11 cellular contexts compared by ENCODE assay signal in the genomic region with DNA sequence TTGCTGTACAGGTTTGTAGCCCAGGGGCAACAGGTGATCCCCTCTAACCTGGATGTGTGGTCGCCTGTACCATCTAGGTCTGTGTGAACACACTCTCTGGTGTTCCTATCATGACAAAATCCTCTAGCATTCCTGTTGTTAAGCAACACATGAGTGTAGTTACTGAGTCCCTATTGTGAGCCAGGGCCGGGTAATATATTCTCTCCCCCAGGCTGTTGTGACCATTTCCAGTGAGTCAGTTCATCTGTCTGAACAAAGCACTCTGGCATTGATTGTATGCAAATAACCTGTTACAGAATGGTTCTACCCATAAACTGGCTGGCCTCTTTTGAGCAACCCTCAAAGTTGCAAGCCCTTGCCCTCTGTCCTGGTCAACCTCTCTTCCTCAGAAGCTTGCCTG. TPM values are rescaled to one million over a fixed set of nuclear protein-coding genes. Genes with fewer than 3 reads are reported as not detected.
DNase-seq lines count a peak whose midpoint lies in the region; ATAC-seq, FAIRE-seq and TF ChIP-seq lines count a peak whose summit lies in the region.
"Had no signal": no experiment of that assay in that cellular context is flagged by ENCODE, and none has a peak within 500 bp of the region (broad histone marks: within the 10 kb centered on the region; RNA-seq: fewer than 3 reads in every experiment).

No MANE protein-coding gene starts in this region.

- H4K91ac ChIP-seq in H1 (replicated peaks; ENCODE audit: insufficient read length, low read length), result no peak overlapping the region

- H3K4me2 ChIP-seq in H1 (ENCODE audit: insufficient read depth in 1 of 2, low read depth in 2 of 2, low read length in 2 of 2), result no peak overlapping the region

- no peak overlapping the region for H2BK12ac ChIP-seq in H1 (ENCODE audit: low read depth, low read length)

- POLR2A ChIA-PET in BJ (lab: Charles Lee), result no interaction called here
- POLR2A ChIA-PET in H1 (lab: Charles Lee; ENCODE audit: partially characterized antibody), result interaction anchor here (4.9 kb wide), 1 partner anchor 14 kb away, joined by 55 read pairs; no protein-coding TSS in a partner anchor
- POLR2A ChIA-PET in GM10248 (lab: Yijun Ruan, JAX), result no interaction called here

- CTCF ChIA-PET in BJ (lab: Yijun Ruan, JAX), result interaction anchor here (0.7 to 1.6 kb wide), 4 partner anchors 28 to 162 kb away, joined by 3 to 7 read pairs (median 4); no protein-coding TSS in a partner anchor
- CTCF ChIA-PET in H1 (lab: Charles Lee; ENCODE audit: partially characterized antibody), result interaction anchor here (0.7 to 5.2 kb wide), 4 partner anchors 9 to 161 kb away, joined by 3 to 32 read pairs (median 4); no protein-coding TSS in a partner anchor
- CTCF ChIA-PET in GM10248 (lab: Yijun Ruan, JAX), result interaction anchor here (1.0 to 6.9 kb wide), 6 partner anchors 8 to 300 kb away, joined by 3 to 67 read pairs (median 6); partner anchors contain the start of genes HTD2 and RPP14

- peaks cover 7 to 9% of the 10 kb centered on the region in 2 experiments for H4K20me1 ChIP-seq in H1 (replicated peaks in 1 of 2; ENCODE audit: control insufficient read depth in 1 of 2, insufficient read depth in 2 of 2, low read length in 2 of 2)

- ATAC-seq in GM19397 (IDR thresholded peaks at IDR 0.05; ENCODE audit: unreplicated experiment), result no peak

- no peak for FAIRE-seq in H1 (lab: Jason Lieb, UNC)
- FAIRE-seq: GM12891 had no signal

- H3K56ac ChIP-seq in H1 (replicated peaks; ENCODE audit: insufficient read length, low read depth, low read length), result no peak overlapping the region

- DNase-seq in BJ (ENCODE audit: low read depth) (peak; percentile 29), M059J (ENCODE audit: low read depth) (peak; percentile 89), H1 (ENCODE audit: low read depth in 1 of 2, low spot score in 2 of 2) (no peak), kidney tubule cell (ENCODE audit: low spot score) (peak; percentile 95), NCI-H345 (lab: John Stamatoyannopoulos, UW) (no peak), GM10248 (ENCODE audit: extremely low spot score) (no peak)
- DNase-seq in activated naive CD4-positive, alpha-beta T cell treated with anti-CD3 and anti-CD28 coated beads, Interleukin-2, amount 50 U/mL, for 16 hours, result no peak
- DNase-seq: activated CD8-positive, alpha-beta memory T cell treated with anti-CD3 and anti-CD28 coated beads, Interleukin-2, amount 50 U/mL, for 4 hours; CD8-positive, alpha-beta memory T cell had no signal

- no peak for TF ChIP-seq RAD21 in H1 (IDR thresholded peaks at IDR 0.05 in 1 of 2, conservative IDR thresholded peaks at IDR 0.05 in 1 of 2; ENCODE audit: low read depth in 2 of 2, low read length in 2 of 2)

- peaks cover 5% of the 10 kb centered on the region; the same call in 1 of the 2 replicates for H3K79me1 ChIP-seq in H1 (ENCODE audit: low read depth, low read length)

- H3K9ac ChIP-seq in H1 (replicated peaks in 1 of 4; ENCODE audit: extremely low read depth in 1 of 4, low read depth in 3 of 4, low read length in 3 of 4), result no peak overlapping the region

- no peak overlapping the region for H3K14ac ChIP-seq in H1 (ENCODE audit: insufficient read length)

- no peak for TF ChIP-seq POLR2A in H1 (IDR thresholded peaks at IDR 0.05; ENCODE audit: control extremely low read depth in 1 of 2, low read depth in 2 of 2, low read length in 2 of 2)

- no peak overlapping the region for H4K8ac ChIP-seq in H1 (ENCODE audit: extremely low read depth, insufficient read depth, low read length)

- no peak overlapping the region for H4K5ac ChIP-seq in H1 (ENCODE audit: insufficient read length, low read depth, low read length)

- H2BK5ac ChIP-seq in H1 (ENCODE audit: low read depth, low read length), result no peak overlapping the region

- H2BK20ac ChIP-seq in H1 (ENCODE audit: low read length), result no peak overlapping the region

- H3K23ac ChIP-seq in H1 (ENCODE audit: insufficient read length), result no peak overlapping the region

- H3K27ac ChIP-seq in H1 (ENCODE audit: low read depth, low read length), result no peak overlapping the region

- no peak overlapping the region for H3K4ac ChIP-seq in H1 (replicated peaks; ENCODE audit: insufficient read length, low read depth, low read length)

- no peak for TF ChIP-seq EP300 in H1 (IDR thresholded peaks at IDR 0.05; ENCODE audit: borderline replicate concordance in 1 of 2, low read depth in 2 of 2, low read length in 2 of 2)

- H3K4me3 ChIP-seq in BJ (ENCODE audit: low read depth, low read length), result no peak overlapping the region
- no peak overlapping the region for H3K4me3 ChIP-seq in H1 (ENCODE audit: extremely low read depth in 1 of 4, insufficient read depth in 2 of 4, low read depth in 3 of 4, low read length in 4 of 4)

- H3K18ac ChIP-seq in H1 (ENCODE audit: extremely low read depth, low read length), result no peak overlapping the region

- H3K36me3 ChIP-seq in BJ (ENCODE audit: control insufficient read depth, insufficient read depth, low read length) (no peaks in the 10 kb centered on the region), H1 (ENCODE audit: control insufficient read depth in 2 of 4, insufficient read depth in 4 of 4, low read length in 3 of 4) (no peaks in the 10 kb centered on the region)

- no peak overlapping the region for H2AK5ac ChIP-seq in H1 (ENCODE audit: low read depth, low read length)

- 94% methylated on average over 2 of the region's 2 CpGs; no CpG with 5 or more reads in 1 of the 2 experiments for WGBS in H1 (ENCODE audit: extremely low coverage in 1 of 2, insufficient coverage in 1 of 2, insufficient read length in 1 of 2, insufficient replicate concordance in 2 of 2, low coverage in 1 of 2, low lambda C conversion rate in 2 of 2, missing lambda C conversion rate in 1 of 2), 2 experiments

- TF ChIP-seq CTCF in BJ (IDR thresholded peaks at IDR 0.05; ENCODE audit: insufficient read depth, low read depth, low read length), result no peak
- TF ChIP-seq CTCF in H1 (IDR thresholded peaks at IDR 0.05; ENCODE audit: control extremely low read depth in 1 of 3, insufficient read depth in 1 of 3, low read depth in 1 of 3, low read length in 3 of 3), result no peak
- no peak for TF ChIP-seq CTCF in GM10248 (IDR thresholded peaks at IDR 0.05; ENCODE audit: control extremely low read depth, extremely low read depth, low read depth, missing control alignments)

- no peak overlapping the region for H2BK120ac ChIP-seq in H1 (replicated peaks; ENCODE audit: low read depth, low read length)

- no peaks in the 10 kb centered on the region for H3K27me3 ChIP-seq in BJ (ENCODE audit: control insufficient read depth, insufficient read depth, low read length)
- no peaks in the 10 kb centered on the region for H3K27me3 ChIP-seq in H1 (replicated peaks in 1 of 4; ENCODE audit: control insufficient read depth in 3 of 4, extremely low read depth in 1 of 4, insufficient read depth in 3 of 4, low read length in 3 of 4)

- peaks cover 2 to 18% (median 5%) of the 10 kb centered on the region in 4 experiments; a peak in 6 of 7 replicates for H3K4me1 ChIP-seq in H1 (replicated peaks in 1 of 4; ENCODE audit: control insufficient read depth in 3 of 4, insufficient read depth in 4 of 4, low read length in 3 of 4)

- peak overlapping the region; percentile 92; the same call in 1 of the 2 replicates for H2BK15ac ChIP-seq in H1 (ENCODE audit: low read length)

- H3K9me3 ChIP-seq in H1 (ENCODE audit: insufficient read depth in 2 of 2, low read depth in 1 of 2, low read length in 1 of 2), result no peaks in the 10 kb centered on the region

- peaks cover 12% of the 10 kb centered on the region; the same call in 1 of the 2 replicates for H3K23me2 ChIP-seq in H1 (ENCODE audit: low read depth, low read length)

- no peak overlapping the region for H2AFZ ChIP-seq in H1 (ENCODE audit: low read length)

- H3K79me2 ChIP-seq in H1 (ENCODE audit: control insufficient read depth in 1 of 2, insufficient read depth in 2 of 2, low read length in 2 of 2), result peaks cover 10 to 24% of the 10 kb centered on the region in 2 experiments

TF ChIP-seq in H1, 55 proteins besides CTCF, POLR2A, EP300 and RAD21 (continues in another document):
- TF ChIP-seq CHD2 (IDR thresholded peaks at IDR 0.05; ENCODE audit: low read length), result no peak
- no peak for TF ChIP-seq TCF12 (IDR thresholded peaks at IDR 0.05; ENCODE audit: low read depth, low read length)
- TF ChIP-seq E2F6 (IDR thresholded peaks at IDR 0.05), result no peak
- TF ChIP-seq ATF3 (IDR thresholded peaks at IDR 0.05; ENCODE audit: insufficient read depth, low read depth, low read length), result no peak
- TF ChIP-seq, protein P1, sequence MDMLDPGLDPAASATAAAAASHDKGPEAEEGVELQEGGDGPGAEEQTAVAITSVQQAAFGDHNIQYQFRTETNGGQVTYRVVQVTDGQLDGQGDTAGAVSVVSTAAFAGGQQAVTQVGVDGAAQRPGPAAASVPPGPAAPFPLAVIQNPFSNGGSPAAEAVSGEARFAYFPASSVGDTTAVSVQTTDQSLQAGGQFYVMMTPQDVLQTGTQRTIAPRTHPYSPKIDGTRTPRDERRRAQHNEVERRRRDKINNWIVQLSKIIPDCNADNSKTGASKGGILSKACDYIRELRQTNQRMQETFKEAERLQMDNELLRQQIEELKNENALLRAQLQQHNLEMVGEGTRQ (IDR thresholded peaks at IDR 0.05; ENCODE audit: low read length), result no peak
- TF ChIP-seq GABPA (IDR thresholded peaks at IDR 0.05; ENCODE audit: borderline replicate concordance, insufficient read depth, low read length), result no peak

RNA-seq across cellular contexts. Expression of gene FLNB, which starts 2.6 kb away (rescaled TPM):
- polyA plus RNA-seq in BJ (2011; rRNA removed) (73.7 and 111 TPM in 2 replicates), H1 (2011; rRNA removed) (72.2 and 72.3 TPM in 2 replicates)
- 166 and 189 TPM in 2 replicates for polyA minus RNA-seq in BJ (2011; rRNA and poly(A)+ RNA removed)
- 65.0 and 130 TPM in 2 replicates for total RNA-seq in M059J (2014; rRNA removed; shearing (Covaris generic))
- 118 and 122 TPM in 2 replicates for total RNA-seq in H1 (2021; fragmentation: NEBNext Ultra II Directional; extraction: Animal tissue kit (Norgen Biotek cat#: 25700))
- 53.0 TPM for polyA plus RNA-seq in H1 (2011; cell fraction: cytosol; rRNA removed)
- 599 TPM for polyA plus RNA-seq in H1 (2011; cell fraction: nucleus; rRNA removed)
- polyA plus RNA-seq in H1 (2012, experiment 1 of 2), result 82.4 to 123 TPM (median 108 TPM) in 4 replicates
- polyA plus RNA-seq in H1 (2012, experiment 2 of 2), result 47.2 TPM
- 96.1 TPM for polyA plus RNA-seq in H1 (2013, experiment 1 of 2)
- 85.9 TPM for polyA plus RNA-seq in H1 (2013, experiment 2 of 2)
- polyA minus RNA-seq in H1 (2011; rRNA and poly(A)+ RNA removed), result 249 and 262 TPM in 2 replicates
- polyA minus RNA-seq in H1 (2011; cell fraction: cytosol; rRNA and poly(A)+ RNA removed), result 121 TPM
- 391 TPM for polyA minus RNA-seq in H1 (2011; cell fraction: nucleus; rRNA and poly(A)+ RNA removed)

Comparison
In these comparisons a context has a peak if more than half of its experiments do, and no peak if none do; other contexts are left out.
1. DNase-seq: peak in BJ (single experiment), M059J (single experiment) and kidney tubule cell (single experiment); none in H1 (0 of 2), NCI-H345 (single experiment), activated naive CD4-positive, alpha-beta T cell treated with anti-CD3 and anti-CD28 coated beads, Interleukin-2, amount 50 U/mL, for 16 hours (single experiment) and GM10248 (single experiment).